ENCODE assay signal across 1 cellular context in genomic region chr5:140381972-140382371, GRCh38.
TF ChIP-seq lines count a peak whose summit lies in the region.

No MANE protein-coding gene starts in this region.

TF ChIP-seq in HEK293T, 16 proteins besides CTCF, POLR2A, EP300 and RAD21:
- TF ChIP-seq FOXA1 (IDR thresholded peaks at IDR 0.05) (no peak), PKNOX1 (IDR thresholded peaks at IDR 0.05) (peak; percentile 47)
